3 cellular contexts compared by ENCODE assay signal in genomic region chr3:185737740-185738680, GRCh38.
TF ChIP-seq lines count a peak whose summit lies in the region.

No MANE protein-coding gene starts in this region.

TF ChIP-seq in liver, 16 proteins besides CTCF, POLR2A, EP300 and RAD21:
- TF ChIP-seq, protein P1, sequence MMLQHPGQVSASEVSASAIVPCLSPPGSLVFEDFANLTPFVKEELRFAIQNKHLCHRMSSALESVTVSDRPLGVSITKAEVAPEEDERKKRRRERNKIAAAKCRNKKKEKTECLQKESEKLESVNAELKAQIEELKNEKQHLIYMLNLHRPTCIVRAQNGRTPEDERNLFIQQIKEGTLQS (IDR thresholded peaks at IDR 0.05): no peak
- TF ChIP-seq TAF1 (conservative IDR thresholded peaks at IDR 0.05) (no peak), RXRA (IDR thresholded peaks at IDR 0.05) (peak; percentile 36 to 37), GABPA (IDR thresholded peaks at IDR 0.05 in 1 of 2, conservative IDR thresholded peaks at IDR 0.05 in 1 of 2) (no peak), SP1 (IDR thresholded peaks at IDR 0.05) (peak; percentile 36)

TF ChIP-seq in HepG2, 621 proteins besides CTCF, POLR2A, EP300 and RAD21 (continued from another document):
- TF ChIP-seq, protein P2, sequence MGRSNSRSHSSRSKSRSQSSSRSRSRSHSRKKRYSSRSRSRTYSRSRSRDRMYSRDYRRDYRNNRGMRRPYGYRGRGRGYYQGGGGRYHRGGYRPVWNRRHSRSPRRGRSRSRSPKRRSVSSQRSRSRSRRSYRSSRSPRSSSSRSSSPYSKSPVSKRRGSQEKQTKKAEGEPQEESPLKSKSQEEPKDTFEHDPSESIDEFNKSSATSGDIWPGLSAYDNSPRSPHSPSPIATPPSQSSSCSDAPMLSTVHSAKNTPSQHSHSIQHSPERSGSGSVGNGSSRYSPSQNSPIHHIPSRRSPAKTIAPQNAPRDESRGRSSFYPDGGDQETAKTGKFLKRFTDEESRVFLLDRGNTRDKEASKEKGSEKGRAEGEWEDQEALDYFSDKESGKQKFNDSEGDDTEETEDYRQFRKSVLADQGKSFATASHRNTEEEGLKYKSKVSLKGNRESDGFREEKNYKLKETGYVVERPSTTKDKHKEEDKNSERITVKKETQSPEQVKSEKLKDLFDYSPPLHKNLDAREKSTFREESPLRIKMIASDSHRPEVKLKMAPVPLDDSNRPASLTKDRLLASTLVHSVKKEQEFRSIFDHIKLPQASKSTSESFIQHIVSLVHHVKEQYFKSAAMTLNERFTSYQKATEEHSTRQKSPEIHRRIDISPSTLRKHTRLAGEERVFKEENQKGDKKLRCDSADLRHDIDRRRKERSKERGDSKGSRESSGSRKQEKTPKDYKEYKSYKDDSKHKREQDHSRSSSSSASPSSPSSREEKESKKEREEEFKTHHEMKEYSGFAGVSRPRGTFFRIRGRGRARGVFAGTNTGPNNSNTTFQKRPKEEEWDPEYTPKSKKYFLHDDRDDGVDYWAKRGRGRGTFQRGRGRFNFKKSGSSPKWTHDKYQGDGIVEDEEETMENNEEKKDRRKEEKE (IDR thresholded peaks at IDR 0.05): no peak
- TF ChIP-seq, protein P3, sequence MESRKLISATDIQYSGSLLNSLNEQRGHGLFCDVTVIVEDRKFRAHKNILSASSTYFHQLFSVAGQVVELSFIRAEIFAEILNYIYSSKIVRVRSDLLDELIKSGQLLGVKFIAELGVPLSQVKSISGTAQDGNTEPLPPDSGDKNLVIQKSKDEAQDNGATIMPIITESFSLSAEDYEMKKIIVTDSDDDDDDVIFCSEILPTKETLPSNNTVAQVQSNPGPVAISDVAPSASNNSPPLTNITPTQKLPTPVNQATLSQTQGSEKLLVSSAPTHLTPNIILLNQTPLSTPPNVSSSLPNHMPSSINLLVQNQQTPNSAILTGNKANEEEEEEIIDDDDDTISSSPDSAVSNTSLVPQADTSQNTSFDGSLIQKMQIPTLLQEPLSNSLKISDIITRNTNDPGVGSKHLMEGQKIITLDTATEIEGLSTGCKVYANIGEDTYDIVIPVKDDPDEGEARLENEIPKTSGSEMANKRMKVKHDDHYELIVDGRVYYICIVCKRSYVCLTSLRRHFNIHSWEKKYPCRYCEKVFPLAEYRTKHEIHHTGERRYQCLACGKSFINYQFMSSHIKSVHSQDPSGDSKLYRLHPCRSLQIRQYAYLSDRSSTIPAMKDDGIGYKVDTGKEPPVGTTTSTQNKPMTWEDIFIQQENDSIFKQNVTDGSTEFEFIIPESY (CRISPR knock-in tag; IDR thresholded peaks at IDR 0.05): no peak
- TF ChIP-seq ZNF878 (CRISPR knock-in tag; IDR thresholded peaks at IDR 0.05): no peak
- TF ChIP-seq GPN1 (CRISPR knock-in tag; IDR thresholded peaks at IDR 0.05; ENCODE audit: borderline replicate concordance): no peak
- TF ChIP-seq, protein P4, sequence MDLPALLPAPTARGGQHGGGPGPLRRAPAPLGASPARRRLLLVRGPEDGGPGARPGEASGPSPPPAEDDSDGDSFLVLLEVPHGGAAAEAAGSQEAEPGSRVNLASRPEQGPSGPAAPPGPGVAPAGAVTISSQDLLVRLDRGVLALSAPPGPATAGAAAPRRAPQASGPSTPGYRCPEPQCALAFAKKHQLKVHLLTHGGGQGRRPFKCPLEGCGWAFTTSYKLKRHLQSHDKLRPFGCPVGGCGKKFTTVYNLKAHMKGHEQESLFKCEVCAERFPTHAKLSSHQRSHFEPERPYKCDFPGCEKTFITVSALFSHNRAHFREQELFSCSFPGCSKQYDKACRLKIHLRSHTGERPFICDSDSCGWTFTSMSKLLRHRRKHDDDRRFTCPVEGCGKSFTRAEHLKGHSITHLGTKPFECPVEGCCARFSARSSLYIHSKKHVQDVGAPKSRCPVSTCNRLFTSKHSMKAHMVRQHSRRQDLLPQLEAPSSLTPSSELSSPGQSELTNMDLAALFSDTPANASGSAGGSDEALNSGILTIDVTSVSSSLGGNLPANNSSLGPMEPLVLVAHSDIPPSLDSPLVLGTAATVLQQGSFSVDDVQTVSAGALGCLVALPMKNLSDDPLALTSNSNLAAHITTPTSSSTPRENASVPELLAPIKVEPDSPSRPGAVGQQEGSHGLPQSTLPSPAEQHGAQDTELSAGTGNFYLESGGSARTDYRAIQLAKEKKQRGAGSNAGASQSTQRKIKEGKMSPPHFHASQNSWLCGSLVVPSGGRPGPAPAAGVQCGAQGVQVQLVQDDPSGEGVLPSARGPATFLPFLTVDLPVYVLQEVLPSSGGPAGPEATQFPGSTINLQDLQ (CRISPR knock-in tag; IDR thresholded peaks at IDR 0.05): no peak
- no peak for TF ChIP-seq ZKSCAN1 (IDR thresholded peaks at IDR 0.05; ENCODE audit: low read length)
- TF ChIP-seq ZFP82 (CRISPR knock-in tag; IDR thresholded peaks at IDR 0.05; ENCODE audit: borderline replicate concordance): no peak
- TF ChIP-seq ZNF292 (CRISPR knock-in tag; IDR thresholded peaks at IDR 0.05; ENCODE audit: borderline replicate concordance, low read depth): no peak
- no peak for TF ChIP-seq NPAS2 (CRISPR knock-in tag; IDR thresholded peaks at IDR 0.05; ENCODE audit: borderline replicate concordance)
TF ChIP-seq in HepG2: peak in this region for 0.

TF ChIP-seq in K562, 482 proteins besides CTCF, POLR2A, EP300 and RAD21 (continued from another document):
- TF ChIP-seq HOMEZ (CRISPR knock-in tag; IDR thresholded peaks at IDR 0.05) (no peak), FOXK1 (CRISPR knock-in tag; IDR thresholded peaks at IDR 0.05; ENCODE audit: borderline replicate concordance) (no peak), ZFP36 (IDR thresholded peaks at IDR 0.05; ENCODE audit: low read depth, low read length, partially characterized antibody) (peak; percentile 67)
